Comparison of ENCODE assay signal across 13 cellular contexts in genomic region chr2:240520143-240520973, GRCh38. TPM values are rescaled to one million over a fixed set of nuclear protein-coding genes. Genes with fewer than 3 reads are reported as not detected.
DNase-seq lines count a peak whose midpoint lies in the region; ATAC-seq and TF ChIP-seq lines count a peak whose summit lies in the region.
"Had no signal": no experiment of that assay in that cellular context is flagged by ENCODE, and none has a peak within 500 bp of the region (broad histone marks: within the 10 kb centered on the region; RNA-seq: fewer than 3 reads in every experiment).

No MANE protein-coding gene starts in this region.

- H3K27me3 ChIP-seq in ectodermal cell (ENCODE audit: control insufficient read depth, insufficient read depth, low read length, poor library complexity, severe bottlenecking) (peaks cover 24% of the 10 kb centered on the region), left lung (peaks cover 0 to 20% of the 10 kb centered on the region in 2 donors), upper lobe of right lung (no peaks in the 10 kb centered on the region)

- H3K4me1 ChIP-seq in ectodermal cell (ENCODE audit: control insufficient read depth, insufficient read depth, low read length) = peaks cover 13% of the 10 kb centered on the region
- peaks cover 0 to 13% of the 10 kb centered on the region in 2 donors for H3K4me1 ChIP-seq in left lung
- H3K4me1 ChIP-seq in upper lobe of right lung = peaks cover 6% of the 10 kb centered on the region
- H3K4me1 ChIP-seq: prostate gland, SJSA1 had no signal

- no peak for TF ChIP-seq CTCF in left lung (IDR thresholded peaks at IDR 0.05)
- TF ChIP-seq CTCF in upper lobe of right lung (IDR thresholded peaks at IDR 0.05) = no peak

- H3K27ac ChIP-seq in ectodermal cell (ENCODE audit: insufficient read depth, low read depth, low read length, poor library complexity, severe bottlenecking) (no peak overlapping the region), left lung (no peak overlapping the region), upper lobe of right lung (no peak overlapping the region)
- H3K27ac ChIP-seq: prostate gland, SJSA1 had no signal

- H3K4me3 ChIP-seq in ectodermal cell (ENCODE audit: insufficient read depth, low read depth, low read length) (peak overlapping the region; percentile 10), left lung (no peak overlapping the region), upper lobe of right lung (no peak overlapping the region)
- H3K4me3 ChIP-seq: prostate gland, SJSA1 had no signal

- DNase-seq in left cardiac atrium (peak; percentile 19), Right ventricle myocardium inferior (ENCODE audit: missing footprints) (no peak), left lung (peak in 1 of 2 donors; percentile 77), upper lobe of right lung (no peak), NCI-H1417 treated with DMSO at 0.1 percent for 48 hours (lab: John Stamatoyannopoulos, UW) (no peak), T-helper 1 cell (no peak)
- DNase-seq: cerebellar nuclear complex, hypothalamus, NCI-H446 treated with DMSO at 0.1 percent for 48 hours had no signal

- H3K36me3 ChIP-seq in ectodermal cell (ENCODE audit: control insufficient read depth, insufficient read depth, low read length) (peaks cover 6% of the 10 kb centered on the region), left lung (peaks cover 0 to 36% of the 10 kb centered on the region in 2 donors), upper lobe of right lung (peaks cover 10% of the 10 kb centered on the region)
- H3K36me3 ChIP-seq: prostate gland had no signal

- intact Hi-C loops in left cardiac atrium (cut with DNase I) (no loop called here), Right ventricle myocardium inferior (cut with DNase I) (no loop called here), left lung (cut with DNase I) (no loop called here), upper lobe of right lung (cut with DNase I) (no loop called here)

- ATAC-seq in left cardiac atrium (peak; percentile 33 to 36), Right ventricle myocardium inferior (no peak), left lung (peak; percentile 18), upper lobe of right lung (peak; percentile 39), GM19452 (IDR thresholded peaks at IDR 0.05; ENCODE audit: unreplicated experiment) (no peak)

- H3K9me3 ChIP-seq in ectodermal cell (ENCODE audit: control insufficient read depth, low read length) = no peaks in the 10 kb centered on the region
- peaks cover 0 to 27% of the 10 kb centered on the region in 2 donors for H3K9me3 ChIP-seq in left lung
- no peaks in the 10 kb centered on the region for H3K9me3 ChIP-seq in upper lobe of right lung
- H3K9me3 ChIP-seq: prostate gland had no signal

- WGBS in ectodermal cell, 2 experiments = 34 to 37% methylated on average over 51 of the region's 51 CpGs

RNA-seq across cellular contexts. Expression of gene ANKMY1, which starts 37.4 kb away (rescaled TPM):
- total RNA-seq in left cardiac atrium (1 to 10 TPM; 4.9 to 8.1 TPM), Right ventricle myocardium inferior (5.9 TPM), left lung (10 to 100 TPM; 11.8 to 20.1 TPM), upper lobe of right lung (19.3 TPM)
- 8.2 TPM for polyA plus RNA-seq in ectodermal cell (2013, experiment 1 of 4)
- 10.6 TPM for polyA plus RNA-seq in ectodermal cell (2013, experiment 2 of 4)
- polyA plus RNA-seq in ectodermal cell (2013, experiment 3 of 4) = 6.5 TPM
- 6.9 TPM for polyA plus RNA-seq in ectodermal cell (2013, experiment 4 of 4)

RNA-seq across cellular contexts. Expression of gene DUSP28, which starts 39.8 kb away (rescaled TPM):
- total RNA-seq in left cardiac atrium (1 to 10 TPM; 8.1 to 8.2 TPM), Right ventricle myocardium inferior (14.4 TPM), left lung (1 to 10 TPM; 2.4 to 3.5 TPM), upper lobe of right lung (5.3 TPM)
- polyA plus RNA-seq in ectodermal cell (2013, experiment 1 of 4) = 4.4 TPM
- 7.3 TPM for polyA plus RNA-seq in ectodermal cell (2013, experiment 2 of 4)
- 5.4 TPM for polyA plus RNA-seq in ectodermal cell (2013, experiment 3 of 4)
- 6.4 TPM for polyA plus RNA-seq in ectodermal cell (2013, experiment 4 of 4)

RNA-seq across cellular contexts. Expression of gene RNPEPL1, which starts 47.9 kb away (rescaled TPM):
- total RNA-seq in left cardiac atrium = 10 to 100 TPM; 47.3 to 67.6 TPM
- 98.4 TPM for total RNA-seq in Right ventricle myocardium inferior
- 8.3 TPM for polyA plus RNA-seq in ectodermal cell (2013, experiment 1 of 4)
- 12.3 TPM for polyA plus RNA-seq in ectodermal cell (2013, experiment 2 of 4)
- polyA plus RNA-seq in ectodermal cell (2013, experiment 3 of 4) = 8.2 TPM
- polyA plus RNA-seq in ectodermal cell (2013, experiment 4 of 4) = 9.7 TPM
- total RNA-seq in left lung = 10 to 100 TPM; 89.3 to 99.2 TPM
- total RNA-seq in upper lobe of right lung = 88.6 TPM

Comparison
In these comparisons a context has a peak if more than half of its experiments do, and no peak if none do; other contexts are left out.
1. ATAC-seq: peak in left cardiac atrium (2 of 2), left lung (single experiment) and upper lobe of right lung (single experiment); none in Right ventricle myocardium inferior (single experiment) and GM19452 (single experiment).